In genomic region chr1:16984717-16985116, GRCh38 we compare ENCODE assay signal across 10 cellular contexts. TPM values are rescaled to one million over a fixed set of nuclear protein-coding genes. Genes with fewer than 3 reads are reported as not detected.
DNase-seq lines count a peak whose midpoint lies in the region; ATAC-seq and TF ChIP-seq lines count a peak whose summit lies in the region.
"Had no signal": no experiment of that assay in that cellular context is flagged by ENCODE, and none has a peak within 500 bp of the region (broad histone marks: within the 10 kb centered on the region; RNA-seq: fewer than 3 reads in every experiment).

No MANE protein-coding gene starts in this region.

- intact Hi-C loops in ascending aorta (cut with DNase I) (no loop called here), left cardiac atrium (cut with DNase I) (no loop called here), spleen (cut with DNase I; ENCODE audit: low total_unique reads) (no loop called here)

- ATAC-seq in left cardiac atrium (peak; percentile 73 to 74), HG03175 (IDR thresholded peaks at IDR 0.05; ENCODE audit: unreplicated experiment) (no peak)
- ATAC-seq in stimulated activated memory B cell treated with anti-CD40 and anti-IgM and Interleukin-4, amounts not matched to agents 10 μg/mL and 1 μg/mL and 100 μg/mL, for 72 hours = no peak
- ATAC-seq: activated CD8-positive, alpha-beta T cell treated with anti-CD3 and anti-CD28 coated beads for 36 hours had no signal

- H3K4me3 Mint-ChIP-seq in stimulated activated memory B cell treated with anti-CD40 and anti-IgM and Interleukin-4, amounts not matched to agents 10 μg/mL and 1 μg/mL and 100 μg/mL, for 72 hours = no peak overlapping the region
- H3K4me3 Mint-ChIP-seq: activated CD8-positive, alpha-beta T cell treated with anti-CD3 and anti-CD28 coated beads for 36 hours; IgD-negative memory B cell had no signal

- TF ChIP-seq CTCF in ascending aorta (IDR thresholded peaks at IDR 0.05) (no peak), spleen (IDR thresholded peaks at IDR 0.05 in 8 of 11, conservative IDR thresholded peaks at IDR 0.05 in 3 of 11) (no peak)

- no peak for TF ChIP-seq POLR2A in spleen (IDR thresholded peaks at IDR 0.05)

- H3K27ac Mint-ChIP-seq in stimulated activated memory B cell treated with anti-CD40 and anti-IgM and Interleukin-4, amounts not matched to agents 10 μg/mL and 1 μg/mL and 100 μg/mL, for 72 hours = no peak overlapping the region
- H3K27ac Mint-ChIP-seq: activated CD8-positive, alpha-beta T cell treated with anti-CD3 and anti-CD28 coated beads for 36 hours; IgD-negative memory B cell had no signal

- H3K36me3 Mint-ChIP-seq in stimulated activated memory B cell treated with anti-CD40 and anti-IgM and Interleukin-4, amounts not matched to agents 10 μg/mL and 1 μg/mL and 100 μg/mL, for 72 hours = peaks cover 37% of the 10 kb centered on the region

- H3K27ac ChIP-seq in ascending aorta (peak overlapping the region; percentile 70 to 75), spleen (no peak overlapping the region)

- H3K4me1 Mint-ChIP-seq in stimulated activated memory B cell treated with anti-CD40 and anti-IgM and Interleukin-4, amounts not matched to agents 10 μg/mL and 1 μg/mL and 100 μg/mL, for 72 hours = peaks cover 10% of the 10 kb centered on the region

- H3K27me3 Mint-ChIP-seq in stimulated activated memory B cell treated with anti-CD40 and anti-IgM and Interleukin-4, amounts not matched to agents 10 μg/mL and 1 μg/mL and 100 μg/mL, for 72 hours = peaks cover 35% of the 10 kb centered on the region

- H3K27me3 ChIP-seq in ascending aorta (no peaks in the 10 kb centered on the region), skeletal muscle satellite cell (ENCODE audit: control insufficient read depth, insufficient read depth, low read length) (no peaks in the 10 kb centered on the region), spleen (replicated peaks in 1 of 7) (peaks cover 0 to 32% (median 14%) of the 10 kb centered on the region in 7 donors)

- peak overlapping the region; percentile 0 for H3K4me2 ChIP-seq in skeletal muscle satellite cell (ENCODE audit: low read length)

- 35 to 50% (median 41%) methylated on average over 6 to 7 of the region's 7 CpGs for WGBS in spleen, 5 donors

- H3K4me1 ChIP-seq in ascending aorta (peaks cover 0 to 4% of the 10 kb centered on the region in 2 donors), skeletal muscle satellite cell (ENCODE audit: control insufficient read depth, insufficient read depth, low read length) (peaks cover 29% of the 10 kb centered on the region), spleen (peaks cover 0 to 15% (median 11%) of the 10 kb centered on the region in 6 donors)

- no peak overlapping the region for H3K4me3 ChIP-seq in ascending aorta
- no peak overlapping the region for H3K4me3 ChIP-seq in skeletal muscle satellite cell (ENCODE audit: low read length)
- no peak overlapping the region for H3K4me3 ChIP-seq in spleen

- peak; percentile 69 for DNase-seq in H4 (ENCODE audit: low spot score)
- DNase-seq in ascending aorta (ENCODE audit: low spot score in 2 of 2) = peak; percentile 71 to 93
- peak; percentile 88 for DNase-seq in left cardiac atrium
- no peak for DNase-seq in spleen
- DNase-seq in COLO829 (ENCODE audit: low spot score) = no peak
- DNase-seq: activated CD8-positive, alpha-beta T cell treated with anti-CD3 and anti-CD28 coated beads for 36 hours had no signal

- H3K9ac ChIP-seq in skeletal muscle satellite cell (ENCODE audit: low read depth, low read length) = no peak overlapping the region

- no peaks in the 10 kb centered on the region for H3K9me3 ChIP-seq in ascending aorta
- no peaks in the 10 kb centered on the region for H3K9me3 ChIP-seq in skeletal muscle satellite cell (replicated peaks; ENCODE audit: low read length)
- H3K9me3 ChIP-seq in spleen = no peaks in the 10 kb centered on the region

- peaks cover 27 to 35% of the 10 kb centered on the region in 2 donors for H3K36me3 ChIP-seq in ascending aorta
- peaks cover 28% of the 10 kb centered on the region for H3K36me3 ChIP-seq in skeletal muscle satellite cell (ENCODE audit: insufficient read depth, low read length)
- H3K36me3 ChIP-seq in spleen = peaks cover 0 to 54% (median 43%) of the 10 kb centered on the region in 6 donors

- no peaks in the 10 kb centered on the region for H3K9me3 Mint-ChIP-seq in stimulated activated memory B cell treated with anti-CD40 and anti-IgM and Interleukin-4, amounts not matched to agents 10 μg/mL and 1 μg/mL and 100 μg/mL, for 72 hours
- H3K9me3 Mint-ChIP-seq: activated CD8-positive, alpha-beta T cell treated with anti-CD3 and anti-CD28 coated beads for 36 hours; IgD-negative memory B cell had no signal

RNA-seq across cellular contexts. Expression of gene MFAP2, which starts 4.3 kb away (rescaled TPM):
- 14.1 and 15.8 TPM in 2 replicates for total RNA-seq in H4 (2014; rRNA removed; shearing (Covaris generic))
- total RNA-seq in ascending aorta (26.3 TPM), left cardiac atrium (1 to 10 TPM; 7.9 to 9.6 TPM), spleen (1 to 10 TPM in 3 of 7 donors, under 1 TPM in 1, not detected in 3; 0.77 to 2.7 (median 1.5) TPM)
- total RNA-seq in skeletal muscle satellite cell (2012; rRNA removed) = 5.1 and 22.7 TPM in 2 replicates
- polyA plus RNA-seq in spleen = 1 to 10 TPM in 2 of 3 donors, under 1 TPM in 1; 0.87 to 3.9 (median 1.2) TPM
- total RNA-seq: activated CD8-positive, alpha-beta T cell treated with anti-CD3 and anti-CD28 coated beads for 36 hours had no signal

RNA-seq across cellular contexts. Expression of gene ATP13A2, which starts 27.0 kb away (rescaled TPM):
- 9.8 and 17.5 TPM in 2 replicates for total RNA-seq in H4 (2014; rRNA removed; shearing (Covaris generic))
- total RNA-seq in ascending aorta (39.2 TPM), left cardiac atrium (10 to 100 TPM; 18.8 to 19.5 TPM), spleen (10 to 100 TPM; 45.4 to 83.9 (median 69.5) TPM)
- total RNA-seq in skeletal muscle satellite cell (2012; rRNA removed) = 27.6 and 57.0 TPM in 2 replicates
- polyA plus RNA-seq in spleen = 10 to 100 TPM; 13.7 to 27.1 (median 18.9) TPM

Comparison
In these comparisons a context has a peak if more than half of its experiments do, and no peak if none do; other contexts are left out.
1. DNase-seq: peak in H4 (single experiment), ascending aorta (2 of 2) and left cardiac atrium (single experiment); none in spleen (single experiment) and COLO829 (single experiment).
2. H3K27ac ChIP-seq: peak in ascending aorta (2 of 2); none in spleen (0 of 8).
3. ATAC-seq: peak in left cardiac atrium (2 of 2); none in stimulated activated memory B cell treated with anti-CD40 and anti-IgM and Interleukin-4, amounts not matched to agents 10 μg/mL and 1 μg/mL and 100 μg/mL, for 72 hours (single experiment) and HG03175 (single experiment).